In the genomic region with DNA sequence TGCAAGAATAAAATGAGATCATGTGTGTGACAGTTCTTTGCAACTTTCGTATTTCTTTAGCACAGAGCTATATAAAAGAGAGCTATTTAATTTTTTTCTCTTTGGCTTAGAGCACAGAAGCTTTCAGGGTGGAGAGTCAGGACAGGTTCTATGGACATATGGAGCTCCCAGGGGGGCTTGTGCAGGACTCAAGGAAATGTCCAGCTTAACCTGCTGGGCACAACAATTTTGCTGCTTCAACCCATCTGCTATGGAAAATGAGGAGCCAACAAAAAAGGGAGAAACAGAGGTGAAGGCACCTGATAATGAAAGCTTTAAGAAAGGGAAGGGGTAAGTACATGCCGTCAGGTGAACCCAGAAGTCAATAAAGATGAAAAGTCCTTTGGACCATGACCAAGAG, we compare ENCODE assay signal across 7 cellular contexts. TPM values are rescaled to one million over a fixed set of nuclear protein-coding genes. Genes with fewer than 3 reads are reported as not detected.
"Had no signal": no experiment of that assay in that cellular context is flagged by ENCODE, and none has a peak within 500 bp of the region (broad histone marks: within the 10 kb centered on the region; RNA-seq: fewer than 3 reads in every experiment).

No MANE protein-coding gene starts in this region.

- H3K4me2 ChIP-seq: GM23338 had no signal

- H3K27ac ChIP-seq: HL-60 had no signal

- ATAC-seq: GM23338, HepG2 had no signal

- H3K4me3 ChIP-seq: GM23338 had no signal

- DNase-seq: H9, HCEC 1CT, KBM-7 had no signal

RNA-seq across cellular contexts. Expression of a gene that starts 5.1 kb away (rescaled TPM):
- total RNA-seq: HepG2 had no signal
- polyA plus RNA-seq: HepG2, IgD-negative memory B cell had no signal
